ENCODE assay signal across 16 cellular contexts in the genomic region with DNA sequence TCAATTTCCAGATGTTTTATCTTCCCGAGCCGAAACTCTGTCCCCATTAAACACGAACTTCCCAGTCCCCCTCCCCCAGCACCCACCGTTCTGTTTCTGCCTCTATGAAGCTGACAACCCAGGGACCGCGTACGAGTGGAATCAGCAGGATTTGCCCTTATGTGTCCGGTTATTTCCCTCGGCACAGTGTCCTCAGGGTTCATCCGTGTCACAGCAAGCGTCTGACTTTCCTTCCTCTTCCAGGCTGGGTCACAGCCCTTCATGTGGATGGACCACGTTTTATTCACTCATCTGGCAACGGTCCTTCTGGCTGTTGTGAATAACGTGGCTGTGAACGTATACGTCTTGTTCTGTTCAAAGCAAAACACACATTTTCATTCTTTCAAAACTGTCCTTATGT. TPM values are rescaled to one million over a fixed set of nuclear protein-coding genes. Genes with fewer than 3 reads are reported as not detected.
A peak's percentile ranks its signal among the peaks of the same experiment; 100 is the strongest.
DNase-seq lines count a peak whose midpoint lies in the region; ATAC-seq, FAIRE-seq and TF ChIP-seq lines count a peak whose summit lies in the region.
"Had no signal": no experiment of that assay in that cellular context is flagged by ENCODE, and none has a peak within 500 bp of the region (broad histone marks: within the 10 kb centered on the region; RNA-seq: fewer than 3 reads in every experiment).

No MANE protein-coding gene starts in this region.

- no peaks in the 10 kb centered on the region for H3K27me3 ChIP-seq in Panc1 (ENCODE audit: control insufficient read depth, insufficient read depth, low read length)

- peak overlapping the region; percentile 94 for H3K4me2 ChIP-seq in A549

- TF ChIP-seq RAD21 in A549 (conservative IDR thresholded peaks at IDR 0.05 in 1 of 2, IDR thresholded peaks at IDR 0.05 in 1 of 2) = no peak

- no TSS peak for BruUV-seq in Panc1 (replicated peaks; lab: Mats Ljungman, UMichigan)

- H3K27me3 Mint-ChIP-seq in osteocyte (ENCODE audit: unreplicated experiment) = no peaks in the 10 kb centered on the region

- no peaks in the 10 kb centered on the region for H3K36me3 Mint-ChIP-seq in osteocyte (ENCODE audit: unreplicated experiment)
- H3K36me3 Mint-ChIP-seq: activated CD4-positive, alpha-beta memory T cell treated with anti-CD3 and anti-CD28 coated beads for 36 hours had no signal

- peak overlapping the region; percentile 88 for H3K27ac Mint-ChIP-seq in osteocyte (ENCODE audit: unreplicated experiment)
- H3K27ac Mint-ChIP-seq: activated CD4-positive, alpha-beta memory T cell treated with anti-CD3 and anti-CD28 coated beads for 36 hours; activated naive CD4-positive, alpha-beta T cell treated with anti-CD3 and anti-CD28 coated beads for 36 hours; T-helper 2 cell treated with Interferon-gamma antibody and Interleukin-4, amounts not matched to agents 5 μg/mL and 100 μg/mL, for 36 hours had no signal

- DNase-seq in A549 (ENCODE audit: low read depth in 1 of 2, low spot score in 1 of 2) (no peak), Panc1 (ENCODE audit: low read depth, low spot score) (no peak), fibroblast of mammary gland (ENCODE audit: low read depth) (peak; percentile 40), osteocyte (ENCODE audit: extremely low spot score, unreplicated experiment) (no peak), NCI-H82 treated with DMSO at 0.1 percent for 48 hours (lab: John Stamatoyannopoulos, UW; ENCODE audit: unreplicated experiment) (no peak), COLO829 (ENCODE audit: low spot score) (no peak), inferior parietal cortex (ENCODE audit: extremely low spot score) (no peak), NOMO-1 treated with dmso at 0.1 percent for 144 hours (lab: John Stamatoyannopoulos, UW; ENCODE audit: unreplicated experiment) (no peak)
- DNase-seq: activated CD4-positive, alpha-beta memory T cell treated with anti-CD3 and anti-CD28 coated beads for 36 hours; activated naive CD4-positive, alpha-beta T cell treated with anti-CD3 and anti-CD28 coated beads for 36 hours; DND-41; gastrocnemius medialis; NCI-H2081; NK-92 treated with Interleukin-12 subunit alpha and Interleukin-12 subunit beta, amount 100 ng/mL, for 24 hours; posterior cingulate gyrus had no signal

- POLR2A ChIA-PET in A549 (lab: Yijun Ruan, JAX) (interaction anchor here (1.5 to 2.0 kb wide), 2 partner anchors 12 to 32 kb away, joined by 5 to 14 read pairs; a partner anchor contains a TSS), Panc1 (lab: Charles Lee) (no interaction called here)

- no peak for TF ChIP-seq EP300 in A549 (IDR thresholded peaks at IDR 0.05)

- no peak for ATAC-seq in A549
- ATAC-seq in Panc1 = no peak

- peak overlapping the region; percentile 24 for H3K4me3 Mint-ChIP-seq in osteocyte (ENCODE audit: unreplicated experiment)
- H3K4me3 Mint-ChIP-seq: activated CD4-positive, alpha-beta memory T cell treated with anti-CD3 and anti-CD28 coated beads for 36 hours; activated naive CD4-positive, alpha-beta T cell treated with anti-CD3 and anti-CD28 coated beads for 36 hours; T-helper 2 cell treated with Interferon-gamma antibody and Interleukin-4, amounts not matched to agents 5 μg/mL and 100 μg/mL, for 36 hours had no signal

- intact Hi-C loops in Panc1 (cut with micrococcal nuclease; ENCODE audit: unreplicated experiment) = no loop called here

- CTCF ChIA-PET in A549 (lab: Yijun Ruan, JAX) (interaction anchor here (1.0 kb wide), 1 partner anchor 22 kb away, joined by 4 read pairs; no protein-coding TSS in a partner anchor), Panc1 (lab: Charles Lee) (no interaction called here)

- peak overlapping the region; percentile 88 to 92 for H3K27ac ChIP-seq in A549
- peak overlapping the region; percentile 54 for H3K27ac ChIP-seq in Panc1 (ENCODE audit: low read length)
- H3K27ac ChIP-seq: gastrocnemius medialis had no signal

- TF ChIP-seq CTCF in A549 (IDR thresholded peaks at IDR 0.05) (no peak), Panc1 (IDR thresholded peaks at IDR 0.05) (no peak), fibroblast of mammary gland (conservative IDR thresholded peaks at IDR 0.05; ENCODE audit: control insufficient read depth, insufficient read depth, low read depth, low read length) (no peak), osteocyte (IDR thresholded peaks at IDR 0.05) (no peak)

- H3K9me3 Mint-ChIP-seq in osteocyte (ENCODE audit: unreplicated experiment) = no peaks in the 10 kb centered on the region
- H3K9me3 Mint-ChIP-seq: activated CD4-positive, alpha-beta memory T cell treated with anti-CD3 and anti-CD28 coated beads for 36 hours; activated naive CD4-positive, alpha-beta T cell treated with anti-CD3 and anti-CD28 coated beads for 36 hours; T-helper 2 cell treated with Interferon-gamma antibody and Interleukin-4, amounts not matched to agents 5 μg/mL and 100 μg/mL, for 36 hours had no signal

- no peaks in the 10 kb centered on the region for H3K36me3 ChIP-seq in Panc1 (ENCODE audit: control insufficient read depth, insufficient read depth, low read length)
- H3K36me3 ChIP-seq: gastrocnemius medialis had no signal

- in situ Hi-C loops in Panc1 (cut with HindIII; ENCODE audit: low pct_unique_long_range_greater_than_20kb, low sequenced_read_pairs) = no loop called here

- H3K4me3 ChIP-seq in A549 = peak overlapping the region; percentile 39; the same call in 1 of the 3 replicates
- H3K4me3 ChIP-seq in Panc1 (ENCODE audit: low read depth in 2 of 2, low read length in 2 of 2) = no peak overlapping the region
- no peak overlapping the region for H3K4me3 ChIP-seq in fibroblast of mammary gland (ENCODE audit: control insufficient read depth, low read depth, low read length)
- H3K4me3 ChIP-seq: gastrocnemius medialis had no signal

- 79% methylated on average over 16 of the region's 16 CpGs for WGBS in A549 (ENCODE audit: missing lambda C conversion rate)

- TF ChIP-seq POLR2A in A549 (IDR thresholded peaks at IDR 0.05; ENCODE audit: low read length) = no peak

- peaks cover 5% of the 10 kb centered on the region; the same call in 2 of the 3 replicates for H3K9me3 ChIP-seq in A549
- H3K9me3 ChIP-seq in Panc1 (ENCODE audit: control insufficient read depth, insufficient read depth, low read depth, low read length) = no peaks in the 10 kb centered on the region
- H3K9me3 ChIP-seq: gastrocnemius medialis had no signal

- peak; percentile 13 for FAIRE-seq in A549 (lab: Jason Lieb, UNC)

- H3K4me1 ChIP-seq in A549 (peaks cover 21% of the 10 kb centered on the region), Panc1 (ENCODE audit: control insufficient read depth, insufficient read depth, low read length) (peaks cover 21% of the 10 kb centered on the region)
- H3K4me1 ChIP-seq: gastrocnemius medialis had no signal

- H3K4me1 Mint-ChIP-seq in osteocyte (ENCODE audit: unreplicated experiment) = peaks cover 64% of the 10 kb centered on the region

TF ChIP-seq in A549, 52 proteins besides CTCF, POLR2A, EP300 and RAD21 (continues in another document):
- TF ChIP-seq FOSB (CRISPR knock-in tag; IDR thresholded peaks at IDR 0.05) = no peak
- TF ChIP-seq, protein P1, sequence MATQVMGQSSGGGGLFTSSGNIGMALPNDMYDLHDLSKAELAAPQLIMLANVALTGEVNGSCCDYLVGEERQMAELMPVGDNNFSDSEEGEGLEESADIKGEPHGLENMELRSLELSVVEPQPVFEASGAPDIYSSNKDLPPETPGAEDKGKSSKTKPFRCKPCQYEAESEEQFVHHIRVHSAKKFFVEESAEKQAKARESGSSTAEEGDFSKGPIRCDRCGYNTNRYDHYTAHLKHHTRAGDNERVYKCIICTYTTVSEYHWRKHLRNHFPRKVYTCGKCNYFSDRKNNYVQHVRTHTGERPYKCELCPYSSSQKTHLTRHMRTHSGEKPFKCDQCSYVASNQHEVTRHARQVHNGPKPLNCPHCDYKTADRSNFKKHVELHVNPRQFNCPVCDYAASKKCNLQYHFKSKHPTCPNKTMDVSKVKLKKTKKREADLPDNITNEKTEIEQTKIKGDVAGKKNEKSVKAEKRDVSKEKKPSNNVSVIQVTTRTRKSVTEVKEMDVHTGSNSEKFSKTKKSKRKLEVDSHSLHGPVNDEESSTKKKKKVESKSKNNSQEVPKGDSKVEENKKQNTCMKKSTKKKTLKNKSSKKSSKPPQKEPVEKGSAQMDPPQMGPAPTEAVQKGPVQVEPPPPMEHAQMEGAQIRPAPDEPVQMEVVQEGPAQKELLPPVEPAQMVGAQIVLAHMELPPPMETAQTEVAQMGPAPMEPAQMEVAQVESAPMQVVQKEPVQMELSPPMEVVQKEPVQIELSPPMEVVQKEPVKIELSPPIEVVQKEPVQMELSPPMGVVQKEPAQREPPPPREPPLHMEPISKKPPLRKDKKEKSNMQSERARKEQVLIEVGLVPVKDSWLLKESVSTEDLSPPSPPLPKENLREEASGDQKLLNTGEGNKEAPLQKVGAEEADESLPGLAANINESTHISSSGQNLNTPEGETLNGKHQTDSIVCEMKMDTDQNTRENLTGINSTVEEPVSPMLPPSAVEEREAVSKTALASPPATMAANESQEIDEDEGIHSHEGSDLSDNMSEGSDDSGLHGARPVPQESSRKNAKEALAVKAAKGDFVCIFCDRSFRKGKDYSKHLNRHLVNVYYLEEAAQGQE (IDR thresholded peaks at IDR 0.05) = no peak
- TF ChIP-seq, protein P2, sequence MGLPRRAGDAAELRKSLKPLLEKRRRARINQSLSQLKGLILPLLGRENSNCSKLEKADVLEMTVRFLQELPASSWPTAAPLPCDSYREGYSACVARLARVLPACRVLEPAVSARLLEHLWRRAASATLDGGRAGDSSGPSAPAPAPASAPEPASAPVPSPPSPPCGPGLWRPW (IDR thresholded peaks at IDR 0.05) = no peak
- TF ChIP-seq RNF2 (IDR thresholded peaks at IDR 0.05; ENCODE audit: borderline replicate concordance, low read depth) = no peak
- no peak for TF ChIP-seq RFX5 (IDR thresholded peaks at IDR 0.05)

RNA-seq across cellular contexts. Expression of a gene that starts 31.3 kb away (rescaled TPM):
- polyA plus RNA-seq in A549 (2011; rRNA removed) (1.4 and 1.7 TPM in 2 replicates), A549 (2017; fragmentation: RNase III; extraction: RNeasy Plus Mini Kit Qiagen cat#74134 plus additional on column Dnase treatment) (6.4 to 9.2 TPM (median 8.7 TPM) in 3 replicates)
- 14.5 and 17.2 TPM in 2 replicates for polyA plus RNA-seq in A549 (2012; cell fraction: cytosol; rRNA removed)
- polyA plus RNA-seq in A549 (2012; cell fraction: nucleus; rRNA removed) = 16.1 and 23.0 TPM in 2 replicates
- polyA minus RNA-seq in A549 (2011; rRNA and poly(A)+ RNA removed) = 0.58 and 1.9 TPM in 2 replicates
- total RNA-seq in Panc1 (2021; ENCODE audit: unreplicated experiment) (21.0 TPM), osteocyte (214 and 217 TPM in 2 replicates)
- polyA plus RNA-seq in Panc1 (2012; ENCODE audit: insufficient read length) = 44.9 TPM
